1 cellular context compared by ENCODE assay signal in genomic region chr13:21176982-21177284, GRCh38.
TF ChIP-seq lines count a peak whose summit lies in the region.

No MANE protein-coding gene starts in this region.

TF ChIP-seq in HepG2, 621 proteins besides CTCF, POLR2A, EP300 and RAD21 (continued from another document):
- TF ChIP-seq ZNF318 (CRISPR knock-in tag; IDR thresholded peaks at IDR 0.05), result peak; percentile 86
- TF ChIP-seq KLF6 (CRISPR knock-in tag; IDR thresholded peaks at IDR 0.05), result 0 out of 2 replicates have a peak, but pooled peaks have one; percentile 13
- 0 out of 2 replicates have a peak, but pooled peaks have one; percentile 17 for TF ChIP-seq KDM5B (CRISPR knock-in tag; IDR thresholded peaks at IDR 0.05; ENCODE audit: borderline replicate concordance)
- TF ChIP-seq SOX6 (IDR thresholded peaks at IDR 0.05), result no peak
- 0 out of 2 replicates have a peak, but pooled peaks have one; percentile 1 for TF ChIP-seq SOX6 (CRISPR knock-in tag; IDR thresholded peaks at IDR 0.05)
- TF ChIP-seq ZNF12 (CRISPR knock-in tag; IDR thresholded peaks at IDR 0.05), result no peak
- TF ChIP-seq PAXIP1 (CRISPR knock-in tag; conservative IDR thresholded peaks at IDR 0.05), result 0 out of 2 replicates have a peak, but pooled peaks have one; percentile 11
- TF ChIP-seq MTA1 (CRISPR knock-in tag; IDR thresholded peaks at IDR 0.05; ENCODE audit: borderline replicate concordance), result 0 out of 2 replicates have a peak, but pooled peaks have one; percentile 7
- TF ChIP-seq ZNF451 (CRISPR knock-in tag; IDR thresholded peaks at IDR 0.05), result peak; percentile 8; the same call in 1 of the 2 replicates
- TF ChIP-seq SRSF1 (optimal IDR thresholded peaks at IDR 0.05; ENCODE audit: low read depth, low read length), result no peak
- no peak for TF ChIP-seq ZNF549 (CRISPR knock-in tag; IDR thresholded peaks at IDR 0.05)
- TF ChIP-seq TFDP1 (CRISPR knock-in tag; IDR thresholded peaks at IDR 0.05; ENCODE audit: borderline replicate concordance), result 0 out of 2 replicates have a peak, but pooled peaks have one; percentile 25
- TF ChIP-seq TFE3 (CRISPR knock-in tag; IDR thresholded peaks at IDR 0.05), result 0 out of 2 replicates have a peak, but pooled peaks have one; percentile 9
- TF ChIP-seq UBTF (CRISPR knock-in tag; IDR thresholded peaks at IDR 0.05), result peak; percentile 68; the same call in 1 of the 2 replicates
- TF ChIP-seq MXD3 (CRISPR knock-in tag; IDR thresholded peaks at IDR 0.05), result 0 out of 2 replicates have a peak, but pooled peaks have one; percentile 7
- TF ChIP-seq ZFX (CRISPR knock-in tag; IDR thresholded peaks at IDR 0.05; ENCODE audit: low read depth), result peak; percentile 70; the same call in 1 of the 2 replicates
- no peak for TF ChIP-seq THYN1 (CRISPR knock-in tag; IDR thresholded peaks at IDR 0.05; ENCODE audit: borderline replicate concordance, low read depth)
- peak; percentile 71 for TF ChIP-seq TAF15 (IDR thresholded peaks at IDR 0.05; ENCODE audit: low read depth, low read length, poor library complexity, severe bottlenecking)
- TF ChIP-seq WIZ (CRISPR knock-in tag; IDR thresholded peaks at IDR 0.05), result 0 out of 2 replicates have a peak, but pooled peaks have one; percentile 8
- 0 out of 2 replicates have a peak, but pooled peaks have one; percentile 41 for TF ChIP-seq ISX (CRISPR knock-in tag; conservative IDR thresholded peaks at IDR 0.05)
- TF ChIP-seq NCOA2 (CRISPR knock-in tag; IDR thresholded peaks at IDR 0.05), result no peak
- peak; percentile 98; the same call in 1 of the 2 replicates for TF ChIP-seq FOXO4 (CRISPR knock-in tag; conservative IDR thresholded peaks at IDR 0.05)
- TF ChIP-seq ZNF317 (CRISPR knock-in tag; IDR thresholded peaks at IDR 0.05), result peak; percentile 35; the same call in 1 of the 2 replicates
- peak; percentile 3; the same call in 1 of the 2 replicates for TF ChIP-seq PRDM4 (CRISPR knock-in tag; IDR thresholded peaks at IDR 0.05; ENCODE audit: borderline replicate concordance)
